10 cellular contexts compared by ENCODE assay signal in the genomic region with DNA sequence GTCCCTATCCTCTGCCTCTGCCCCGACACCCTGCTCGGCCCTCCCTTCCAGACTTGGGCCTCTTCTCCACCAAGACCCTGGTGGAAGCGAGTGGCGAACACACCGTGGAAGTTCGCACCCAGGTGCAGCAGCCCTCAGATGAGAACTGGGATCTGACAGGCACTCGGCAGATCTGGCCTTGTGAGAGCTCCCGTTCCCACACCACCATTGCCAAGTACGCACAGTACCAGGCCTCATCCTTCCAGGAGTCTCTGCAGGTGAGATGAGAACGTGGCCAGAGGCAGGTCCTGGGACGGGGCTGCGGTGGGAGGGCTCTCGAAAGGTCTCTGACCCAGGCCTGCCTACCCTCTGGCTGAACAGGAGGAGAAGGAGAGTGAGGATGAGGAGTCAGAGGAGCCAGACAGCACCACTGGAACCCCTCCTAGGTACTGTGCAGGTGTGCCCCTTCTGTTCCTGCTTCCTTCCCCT. TPM values are rescaled to one million over a fixed set of nuclear protein-coding genes. Genes with fewer than 3 reads are reported as not detected.
DNase-seq lines count a peak whose midpoint lies in the region; ATAC-seq and TF ChIP-seq lines count a peak whose summit lies in the region.
"Had no signal": no experiment of that assay in that cellular context is flagged by ENCODE, and none has a peak within 500 bp of the region (broad histone marks: within the 10 kb centered on the region; RNA-seq: fewer than 3 reads in every experiment).

No MANE protein-coding gene starts in this region.

- H3K9ac ChIP-seq in GM23248 = no peak overlapping the region

- peaks cover 6% of the 10 kb centered on the region for H3K36me3 Mint-ChIP-seq in activated CD4-positive, alpha-beta T cell treated with anti-CD3 and anti-CD28 coated beads, Interleukin-2, amount 10 ng/mL, durations not matched to agents 7 days and 5 days (ENCODE audit: low read depth)

- peak overlapping the region; percentile 83 for H3K27ac Mint-ChIP-seq in activated CD4-positive, alpha-beta T cell treated with anti-CD3 and anti-CD28 coated beads, Interleukin-2, amount 10 ng/mL, durations not matched to agents 7 days and 5 days

- H3K36me3 ChIP-seq in upper lobe of right lung (peaks cover 70% of the 10 kb centered on the region), GM23248 (ENCODE audit: low read depth) (no peaks in the 10 kb centered on the region; the same call in 1 of the 2 replicates)

- POLR2A ChIA-PET in activated CD4-positive, alpha-beta T cell treated with anti-CD3 and anti-CD28 coated beads, Interleukin-2, amount 10 ng/mL, durations not matched to agents 7 days and 5 days (lab: Charles Lee) = no interaction called here

- intact Hi-C loops in upper lobe of right lung (cut with DNase I) = no loop called here

- WGBS in GM23248 (ENCODE audit: low coverage in 1 of 2, low lambda C conversion rate in 2 of 2, missing lambda C conversion rate in 2 of 2), 2 experiments = 85 to 88% methylated on average over 13 of the region's 13 CpGs

- no peaks in the 10 kb centered on the region for H3K27me3 Mint-ChIP-seq in activated CD4-positive, alpha-beta T cell treated with anti-CD3 and anti-CD28 coated beads, Interleukin-2, amount 10 ng/mL, durations not matched to agents 7 days and 5 days
- H3K27me3 Mint-ChIP-seq: progenitor cell of endocrine pancreas had no signal

- H3K4me3 ChIP-seq in iPS-18c (ENCODE audit: insufficient read depth, low read depth, low read length) (peak overlapping the region; percentile 58), upper lobe of right lung (no peak overlapping the region), GM23248 (no peak overlapping the region)
- H3K4me3 ChIP-seq: SJCRH30 had no signal

- H3K4me1 ChIP-seq in upper lobe of right lung (peaks cover 12% of the 10 kb centered on the region), GM23248 (ENCODE audit: insufficient read depth) (0 out of 2 replicates have a peak, but pooled peaks cover 8% of the 10 kb centered on the region)

- in situ Hi-C loops in GM23248 (cut with MboI) = loop anchor here (10.0 kb wide), 1 partner anchor 106 kb away; no protein-coding TSS in a partner anchor

- H3F3A ChIP-seq in GM23248 (ENCODE audit: insufficient read depth) = peaks cover 30% of the 10 kb centered on the region; the same call in 1 of the 2 replicates

- H3K4me1 Mint-ChIP-seq in activated CD4-positive, alpha-beta T cell treated with anti-CD3 and anti-CD28 coated beads, Interleukin-2, amount 10 ng/mL, durations not matched to agents 7 days and 5 days = peaks cover 24% of the 10 kb centered on the region

- no peak for TF ChIP-seq CTCF in upper lobe of right lung (IDR thresholded peaks at IDR 0.05)

- no peaks in the 10 kb centered on the region for H4K20me1 ChIP-seq in GM23248 (ENCODE audit: insufficient read depth)

- no peaks in the 10 kb centered on the region for H3K27me3 ChIP-seq in upper lobe of right lung
- no peaks in the 10 kb centered on the region for H3K27me3 ChIP-seq in GM23248 (replicated peaks; ENCODE audit: insufficient read depth)
- H3K27me3 ChIP-seq: SJCRH30 had no signal

- H3K4me2 ChIP-seq in GM23248 (ENCODE audit: unreplicated experiment) = no peak overlapping the region

- no peak overlapping the region for H2AFZ ChIP-seq in GM23248

- no peaks in the 10 kb centered on the region for H3K9me3 Mint-ChIP-seq in activated CD4-positive, alpha-beta T cell treated with anti-CD3 and anti-CD28 coated beads, Interleukin-2, amount 10 ng/mL, durations not matched to agents 7 days and 5 days

- peak; percentile 14 for DNase-seq in stimulated activated CD4-positive, alpha-beta T cell treated with anti-CD3 and anti-CD28 coated beads, Interleukin-15, amount 100 ng/mL, for 24 hours
- no peak for DNase-seq in stimulated activated CD4-positive, alpha-beta T cell treated with anti-CD3 and anti-CD28 coated beads, Interleukin-4, amount 100 ng/mL, for 1 hour
- DNase-seq in activated CD4-positive, alpha-beta T cell treated with anti-CD3 and anti-CD28 coated beads, Interleukin-2, amount 10 ng/mL, durations not matched to agents 7 days and 5 days = no peak
- peak; percentile 59 for DNase-seq in upper lobe of right lung
- DNase-seq in GM23248 = no peak
- DNase-seq in NCI-H2029 (lab: John Stamatoyannopoulos, UW) = no peak

- H3K79me2 ChIP-seq in GM23248 (ENCODE audit: insufficient read depth) = peaks cover 58% of the 10 kb centered on the region

- peak overlapping the region; percentile 80 for H3K4me3 Mint-ChIP-seq in activated CD4-positive, alpha-beta T cell treated with anti-CD3 and anti-CD28 coated beads, Interleukin-2, amount 10 ng/mL, durations not matched to agents 7 days and 5 days

- no peaks in the 10 kb centered on the region for H3K9me2 ChIP-seq in GM23248 (ENCODE audit: insufficient read depth)

- peaks cover 3% of the 10 kb centered on the region for H3K9me3 ChIP-seq in iPS-18c (ENCODE audit: control insufficient read depth, insufficient read depth, low read length)
- H3K9me3 ChIP-seq in upper lobe of right lung = no peaks in the 10 kb centered on the region
- H3K9me3 ChIP-seq in GM23248 (ENCODE audit: low read depth) = no peaks in the 10 kb centered on the region
- H3K9me3 ChIP-seq: SJCRH30 had no signal

- ATAC-seq in upper lobe of right lung (no peak), GM21717 (IDR thresholded peaks at IDR 0.05; ENCODE audit: unreplicated experiment) (no peak)

- CTCF ChIA-PET in activated CD4-positive, alpha-beta T cell treated with anti-CD3 and anti-CD28 coated beads, Interleukin-2, amount 10 ng/mL, durations not matched to agents 7 days and 5 days (lab: Charles Lee) = interaction anchor here (0.5 to 2.0 kb wide), 6 partner anchors 9 to 139 kb away, joined by 3 to 12 read pairs (median 4); a partner anchor contains a TSS

- no peak overlapping the region for H3K27ac ChIP-seq in upper lobe of right lung
- H3K27ac ChIP-seq in GM23248 = no peak overlapping the region
- H3K27ac ChIP-seq: SJCRH30 had no signal

RNA-seq across cellular contexts. Expression of a gene that starts 3.9 kb away (rescaled TPM):
- total RNA-seq in activated CD4-positive, alpha-beta T cell treated with anti-CD3 and anti-CD28 coated beads, Interleukin-2, amount 10 ng/mL, durations not matched to agents 7 days and 5 days = under 1 TPM; 0.55 to 0.87 TPM
- 10.7 TPM for total RNA-seq in upper lobe of right lung
- not detected in 2 replicates for total RNA-seq in GM23248 (2014; rRNA removed; shearing (Covaris generic))
- polyA plus RNA-seq in GM23248 (2016; fragmentation: Nextera tagmentation; extraction: Ambion mirVana) = 0.23 TPM in 1 of 2 replicates, not detected in the other

RNA-seq across cellular contexts. Expression of a gene that starts 6.4 kb away (rescaled TPM):
- 10 to 100 TPM; 84.2 to 93.0 TPM for total RNA-seq in activated CD4-positive, alpha-beta T cell treated with anti-CD3 and anti-CD28 coated beads, Interleukin-2, amount 10 ng/mL, durations not matched to agents 7 days and 5 days
- total RNA-seq in upper lobe of right lung = 58.7 TPM
- total RNA-seq in GM23248 (2014; rRNA removed; shearing (Covaris generic)) = 70.4 and 71.5 TPM in 2 replicates
- 185 and 196 TPM in 2 replicates for polyA plus RNA-seq in GM23248 (2016; fragmentation: Nextera tagmentation; extraction: Ambion mirVana)

RNA-seq across cellular contexts. Expression of a gene that starts 6.8 kb away (rescaled TPM):
- 1 to 10 TPM; 8.2 to 9.0 TPM for total RNA-seq in activated CD4-positive, alpha-beta T cell treated with anti-CD3 and anti-CD28 coated beads, Interleukin-2, amount 10 ng/mL, durations not matched to agents 7 days and 5 days
- 7.2 TPM for total RNA-seq in upper lobe of right lung
- total RNA-seq in GM23248 (2014; rRNA removed; shearing (Covaris generic)) = 11.0 and 20.6 TPM in 2 replicates
- polyA plus RNA-seq in GM23248 (2016; fragmentation: Nextera tagmentation; extraction: Ambion mirVana) = 8.6 and 9.9 TPM in 2 replicates

RNA-seq across cellular contexts. Expression of a gene that starts 17.0 kb away (rescaled TPM):
- 10 to 100 TPM; 12.3 to 12.8 TPM for total RNA-seq in activated CD4-positive, alpha-beta T cell treated with anti-CD3 and anti-CD28 coated beads, Interleukin-2, amount 10 ng/mL, durations not matched to agents 7 days and 5 days
- 48.3 TPM for total RNA-seq in upper lobe of right lung
- total RNA-seq in GM23248 (2014; rRNA removed; shearing (Covaris generic)) = 0.76 and 1.3 TPM in 2 replicates
- 1.6 and 2.3 TPM in 2 replicates for polyA plus RNA-seq in GM23248 (2016; fragmentation: Nextera tagmentation; extraction: Ambion mirVana)

RNA-seq across cellular contexts. Expression of a gene that starts 37.6 kb away (rescaled TPM):
- total RNA-seq in activated CD4-positive, alpha-beta T cell treated with anti-CD3 and anti-CD28 coated beads, Interleukin-2, amount 10 ng/mL, durations not matched to agents 7 days and 5 days = 100 to 1,000 TPM; 216 to 223 TPM
- 93.0 TPM for total RNA-seq in upper lobe of right lung
- 56.5 and 73.6 TPM in 2 replicates for total RNA-seq in GM23248 (2014; rRNA removed; shearing (Covaris generic))
- polyA plus RNA-seq in GM23248 (2016; fragmentation: Nextera tagmentation; extraction: Ambion mirVana) = 14.0 and 16.0 TPM in 2 replicates

Comparison
In these comparisons a context has a peak if more than half of its experiments do, and no peak if none do; other contexts are left out.
1. DNase-seq: peak in stimulated activated CD4-positive, alpha-beta T cell treated with anti-CD3 and anti-CD28 coated beads, Interleukin-15, amount 100 ng/mL, for 24 hours (single experiment) and upper lobe of right lung (single experiment); none in stimulated activated CD4-positive, alpha-beta T cell treated with anti-CD3 and anti-CD28 coated beads, Interleukin-4, amount 100 ng/mL, for 1 hour (single experiment), activated CD4-positive, alpha-beta T cell treated with anti-CD3 and anti-CD28 coated beads, Interleukin-2, amount 10 ng/mL, durations not matched to agents 7 days and 5 days (single experiment), GM23248 (single experiment) and NCI-H2029 (single experiment).